Comparison of ENCODE assay signal across 1 cellular context in the genomic region with DNA sequence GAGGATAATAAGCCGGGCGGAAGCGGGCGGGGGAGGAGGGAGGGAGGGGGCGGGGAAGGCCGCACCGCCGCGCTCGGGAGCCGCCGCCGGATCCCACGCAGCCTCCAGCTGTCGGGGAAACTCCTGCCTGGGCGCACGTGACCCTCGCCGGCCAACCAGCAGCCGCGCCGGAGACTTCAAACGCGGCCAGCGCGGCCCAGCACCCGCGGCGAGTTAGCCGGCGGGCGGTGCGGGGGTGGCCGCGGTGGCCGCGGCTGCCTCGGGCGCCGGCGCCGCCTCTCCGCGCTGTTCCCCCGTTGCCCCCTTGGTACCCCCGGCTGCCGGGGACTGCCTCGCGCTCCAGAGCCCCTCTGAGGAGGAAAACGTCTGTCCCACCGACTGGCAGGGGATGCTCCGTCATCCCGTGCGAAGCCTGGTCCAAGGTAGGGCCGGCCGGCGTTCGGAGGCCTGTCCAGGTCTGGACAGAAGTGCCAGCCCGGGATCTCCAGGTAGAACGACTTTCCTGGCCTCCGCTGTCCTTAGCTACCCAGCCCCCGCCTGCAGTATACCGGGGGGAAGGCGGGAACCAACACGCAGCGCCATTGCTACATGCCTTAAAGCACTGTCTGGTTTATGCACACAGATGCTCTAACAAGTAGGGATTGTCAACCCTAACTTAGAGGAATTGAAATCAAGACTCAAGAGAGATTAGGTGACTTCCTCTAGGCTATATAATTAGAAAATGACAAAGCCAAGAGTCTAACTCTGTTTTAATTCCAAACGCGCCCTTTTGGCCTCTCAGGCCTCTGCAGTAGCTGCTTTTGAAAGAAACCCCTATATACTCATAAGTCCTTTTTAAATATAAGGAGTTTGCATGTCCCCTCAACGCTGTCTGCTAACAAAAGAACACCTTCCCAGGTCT.
A peak's percentile ranks its signal among the peaks of the same experiment; 100 is the strongest.
TF ChIP-seq lines count a peak whose summit lies in the region.

A gene with protein sequence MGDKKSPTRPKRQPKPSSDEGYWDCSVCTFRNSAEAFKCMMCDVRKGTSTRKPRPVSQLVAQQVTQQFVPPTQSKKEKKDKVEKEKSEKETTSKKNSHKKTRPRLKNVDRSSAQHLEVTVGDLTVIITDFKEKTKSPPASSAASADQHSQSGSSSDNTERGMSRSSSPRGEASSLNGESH (minus strand): TSS at position 9 of the 901 bp plus-strand sequence. CDS start 68 bp downstream, outside the sequence.

TF ChIP-seq in HEK293, 187 proteins besides CTCF, POLR2A, EP300 and RAD21 (continued from another document):
- TF ChIP-seq ZNF175 (tag by site-specific recombination; IDR thresholded peaks at IDR 0.05) (no peak), ZNF266 (tag by site-specific recombination; IDR thresholded peaks at IDR 0.05; ENCODE audit: low read depth) (no peak), ZNF221 (tag by site-specific recombination; IDR thresholded peaks at IDR 0.05; ENCODE audit: borderline replicate concordance) (no peak), KLF8 (tag by site-specific recombination; IDR thresholded peaks at IDR 0.05) (no peak), ZBTB1 (tag by site-specific recombination; IDR thresholded peaks at IDR 0.05) (no peak), GLI4 (tag by site-specific recombination; IDR thresholded peaks at IDR 0.05) (peak; percentile 37; the same call in 1 of the 2 replicates), ZNF37A (tag by site-specific recombination; IDR thresholded peaks at IDR 0.05) (no peak), ZNF777 (tag by site-specific recombination; IDR thresholded peaks at IDR 0.05; ENCODE audit: borderline replicate concordance) (no peak), ZNF558 (tag by site-specific recombination; IDR thresholded peaks at IDR 0.05) (no peak)
- TF ChIP-seq, protein P1, sequence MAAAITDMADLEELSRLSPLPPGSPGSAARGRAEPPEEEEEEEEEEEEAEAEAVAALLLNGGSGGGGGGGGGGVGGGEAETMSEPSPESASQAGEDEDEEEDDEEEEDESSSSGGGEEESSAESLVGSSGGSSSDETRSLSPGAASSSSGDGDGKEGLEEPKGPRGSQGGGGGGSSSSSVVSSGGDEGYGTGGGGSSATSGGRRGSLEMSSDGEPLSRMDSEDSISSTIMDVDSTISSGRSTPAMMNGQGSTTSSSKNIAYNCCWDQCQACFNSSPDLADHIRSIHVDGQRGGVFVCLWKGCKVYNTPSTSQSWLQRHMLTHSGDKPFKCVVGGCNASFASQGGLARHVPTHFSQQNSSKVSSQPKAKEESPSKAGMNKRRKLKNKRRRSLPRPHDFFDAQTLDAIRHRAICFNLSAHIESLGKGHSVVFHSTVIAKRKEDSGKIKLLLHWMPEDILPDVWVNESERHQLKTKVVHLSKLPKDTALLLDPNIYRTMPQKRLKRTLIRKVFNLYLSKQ (tag by site-specific recombination; IDR thresholded peaks at IDR 0.05; ENCODE audit: borderline replicate concordance), result no peak
- TF ChIP-seq, protein P2, sequence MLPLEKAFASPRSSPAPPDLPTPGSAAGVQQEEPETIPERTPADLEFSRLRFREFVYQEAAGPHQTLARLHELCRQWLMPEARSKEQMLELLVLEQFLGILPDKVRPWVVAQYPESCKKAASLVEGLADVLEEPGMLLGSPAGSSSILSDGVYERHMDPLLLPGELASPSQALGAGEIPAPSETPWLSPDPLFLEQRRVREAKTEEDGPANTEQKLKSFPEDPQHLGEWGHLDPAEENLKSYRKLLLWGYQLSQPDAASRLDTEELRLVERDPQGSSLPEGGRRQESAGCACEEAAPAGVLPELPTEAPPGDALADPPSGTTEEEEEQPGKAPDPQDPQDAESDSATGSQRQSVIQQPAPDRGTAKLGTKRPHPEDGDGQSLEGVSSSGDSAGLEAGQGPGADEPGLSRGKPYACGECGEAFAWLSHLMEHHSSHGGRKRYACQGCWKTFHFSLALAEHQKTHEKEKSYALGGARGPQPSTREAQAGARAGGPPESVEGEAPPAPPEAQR (tag by site-specific recombination; IDR thresholded peaks at IDR 0.05), result no peak
- TF ChIP-seq, protein P3, sequence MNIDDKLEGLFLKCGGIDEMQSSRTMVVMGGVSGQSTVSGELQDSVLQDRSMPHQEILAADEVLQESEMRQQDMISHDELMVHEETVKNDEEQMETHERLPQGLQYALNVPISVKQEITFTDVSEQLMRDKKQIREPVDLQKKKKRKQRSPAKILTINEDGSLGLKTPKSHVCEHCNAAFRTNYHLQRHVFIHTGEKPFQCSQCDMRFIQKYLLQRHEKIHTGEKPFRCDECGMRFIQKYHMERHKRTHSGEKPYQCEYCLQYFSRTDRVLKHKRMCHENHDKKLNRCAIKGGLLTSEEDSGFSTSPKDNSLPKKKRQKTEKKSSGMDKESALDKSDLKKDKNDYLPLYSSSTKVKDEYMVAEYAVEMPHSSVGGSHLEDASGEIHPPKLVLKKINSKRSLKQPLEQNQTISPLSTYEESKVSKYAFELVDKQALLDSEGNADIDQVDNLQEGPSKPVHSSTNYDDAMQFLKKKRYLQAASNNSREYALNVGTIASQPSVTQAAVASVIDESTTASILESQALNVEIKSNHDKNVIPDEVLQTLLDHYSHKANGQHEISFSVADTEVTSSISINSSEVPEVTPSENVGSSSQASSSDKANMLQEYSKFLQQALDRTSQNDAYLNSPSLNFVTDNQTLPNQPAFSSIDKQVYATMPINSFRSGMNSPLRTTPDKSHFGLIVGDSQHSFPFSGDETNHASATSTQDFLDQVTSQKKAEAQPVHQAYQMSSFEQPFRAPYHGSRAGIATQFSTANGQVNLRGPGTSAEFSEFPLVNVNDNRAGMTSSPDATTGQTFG (tag by site-specific recombination; IDR thresholded peaks at IDR 0.05; ENCODE audit: borderline replicate concordance), result no peak
